10 cellular contexts compared by ENCODE assay signal in the genomic region with DNA sequence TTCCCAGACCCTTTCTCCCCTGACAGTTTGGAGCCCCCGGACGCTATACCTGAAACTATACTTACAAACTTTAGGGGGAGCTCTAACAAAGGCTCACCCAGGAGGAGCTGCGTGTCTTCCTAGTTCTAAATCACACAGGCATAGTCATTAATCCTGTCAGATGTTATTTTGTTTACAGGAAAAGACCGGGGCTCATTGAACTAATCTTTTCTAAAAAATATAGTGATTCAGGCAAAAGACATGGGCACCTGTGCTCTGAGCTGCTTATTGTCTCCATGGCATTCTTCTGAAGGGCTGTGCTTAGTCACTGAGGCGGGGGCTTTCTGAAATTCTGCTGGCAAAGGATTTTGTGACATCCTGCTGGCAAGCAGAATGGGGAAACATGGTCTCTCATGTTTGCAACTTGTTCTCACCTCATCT.
DNase-seq lines count a peak whose midpoint lies in the region; ATAC-seq, FAIRE-seq and TF ChIP-seq lines count a peak whose summit lies in the region.
"Had no signal": no experiment of that assay in that cellular context is flagged by ENCODE, and none has a peak within 500 bp of the region (broad histone marks: within the 10 kb centered on the region; RNA-seq: fewer than 3 reads in every experiment).

No MANE protein-coding gene starts in this region.

- H3K4me3 ChIP-seq in GM23338 = no peak overlapping the region

- H4K20me1 ChIP-seq in GM23338 (replicated peaks; ENCODE audit: insufficient read depth) = no peaks in the 10 kb centered on the region

- H3K9me2 ChIP-seq in GM23338 (ENCODE audit: insufficient read depth) = no peaks in the 10 kb centered on the region

- H3K4me1 Mint-ChIP-seq in GM23338 (peaks cover 6% of the 10 kb centered on the region; the same call in 2 of the 3 replicates), nephron (peaks cover 3% of the 10 kb centered on the region)

- FAIRE-seq in GM12892 (lab: Jason Lieb, UNC) = no peak
- FAIRE-seq: GM19239 had no signal

- no peaks in the 10 kb centered on the region for H3F3A ChIP-seq in GM23338 (replicated peaks; ENCODE audit: low read depth)

- H3K9me3 Mint-ChIP-seq in GM23338 (no peaks in the 10 kb centered on the region), nephron (no peaks in the 10 kb centered on the region)

- no peak overlapping the region for H2AFZ ChIP-seq in GM23338

- TF ChIP-seq POLR2A in GM12892 (IDR thresholded peaks at IDR 0.05; ENCODE audit: low read depth, low read length) = no peak

- peak; percentile 61 to 77 for TF ChIP-seq CTCF in GM23338 (conservative IDR thresholded peaks at IDR 0.05; ENCODE audit: low read depth in 2 of 2)
- peak; percentile 32 to 50 (median 32) for TF ChIP-seq CTCF in nephron (IDR thresholded peaks at IDR 0.05; ENCODE audit: unreplicated experiment in 3 of 3)

- no peaks in the 10 kb centered on the region for H3K36me3 Mint-ChIP-seq in GM23338 (ENCODE audit: low read depth)
- H3K36me3 Mint-ChIP-seq in nephron (ENCODE audit: low read depth) = no peaks in the 10 kb centered on the region

- peak; percentile 98 for ATAC-seq in GM23338
- no peak for ATAC-seq in HG03565 (IDR thresholded peaks at IDR 0.05; ENCODE audit: unreplicated experiment)
- ATAC-seq in esophagus mucosa = no peak
- no peak for ATAC-seq in HG03108 (IDR thresholded peaks at IDR 0.05; ENCODE audit: unreplicated experiment)

- H3K4me3 Mint-ChIP-seq in GM23338 = peak overlapping the region; percentile 45; the same call in 2 of the 3 replicates
- peak overlapping the region in 1 of 3 experiments; percentile 3 for H3K4me3 Mint-ChIP-seq in nephron

- H3K27ac Mint-ChIP-seq in GM23338 (peak overlapping the region; percentile 95), nephron (no peak overlapping the region)

- H3K27me3 Mint-ChIP-seq in GM23338 (ENCODE audit: insufficient read depth, low read depth, poor library complexity) = no peaks in the 10 kb centered on the region
- H3K27me3 Mint-ChIP-seq in nephron (ENCODE audit: low read depth) = no peaks in the 10 kb centered on the region

- H3K36me3 ChIP-seq in GM23338 (ENCODE audit: insufficient read depth) = no peaks in the 10 kb centered on the region

- H3K27me3 ChIP-seq in GM23338 (ENCODE audit: insufficient read depth) = no peaks in the 10 kb centered on the region

- no peaks in the 10 kb centered on the region for H3K79me2 ChIP-seq in GM23338 (replicated peaks; ENCODE audit: insufficient read depth)

- no peaks in the 10 kb centered on the region for H3K4me1 ChIP-seq in GM23338 (ENCODE audit: insufficient read depth)

- no peak overlapping the region for H3K4me2 ChIP-seq in GM23338

- no peak overlapping the region for H3K27ac ChIP-seq in GM23338 (ENCODE audit: low read depth)

- DNase-seq in GM23338 (ENCODE audit: low spot score) (peak; percentile 72), NCI-H128 (lab: John Stamatoyannopoulos, UW; ENCODE audit: unreplicated experiment) (peak; percentile 20), SKM-1 (lab: John Stamatoyannopoulos, UW; ENCODE audit: unreplicated experiment) (peak; percentile 31), GM12892 (ENCODE audit: insufficient read length) (no peak)
- DNase-seq: foreskin melanocyte had no signal

TF ChIP-seq in GM23338, 12 proteins besides CTCF, POLR2A, EP300 and RAD21 (continues in another document):
- TF ChIP-seq ZNF331 (CRISPR knock-in tag; IDR thresholded peaks at IDR 0.05; ENCODE audit: low read depth) = no peak
- TF ChIP-seq, protein P1, sequence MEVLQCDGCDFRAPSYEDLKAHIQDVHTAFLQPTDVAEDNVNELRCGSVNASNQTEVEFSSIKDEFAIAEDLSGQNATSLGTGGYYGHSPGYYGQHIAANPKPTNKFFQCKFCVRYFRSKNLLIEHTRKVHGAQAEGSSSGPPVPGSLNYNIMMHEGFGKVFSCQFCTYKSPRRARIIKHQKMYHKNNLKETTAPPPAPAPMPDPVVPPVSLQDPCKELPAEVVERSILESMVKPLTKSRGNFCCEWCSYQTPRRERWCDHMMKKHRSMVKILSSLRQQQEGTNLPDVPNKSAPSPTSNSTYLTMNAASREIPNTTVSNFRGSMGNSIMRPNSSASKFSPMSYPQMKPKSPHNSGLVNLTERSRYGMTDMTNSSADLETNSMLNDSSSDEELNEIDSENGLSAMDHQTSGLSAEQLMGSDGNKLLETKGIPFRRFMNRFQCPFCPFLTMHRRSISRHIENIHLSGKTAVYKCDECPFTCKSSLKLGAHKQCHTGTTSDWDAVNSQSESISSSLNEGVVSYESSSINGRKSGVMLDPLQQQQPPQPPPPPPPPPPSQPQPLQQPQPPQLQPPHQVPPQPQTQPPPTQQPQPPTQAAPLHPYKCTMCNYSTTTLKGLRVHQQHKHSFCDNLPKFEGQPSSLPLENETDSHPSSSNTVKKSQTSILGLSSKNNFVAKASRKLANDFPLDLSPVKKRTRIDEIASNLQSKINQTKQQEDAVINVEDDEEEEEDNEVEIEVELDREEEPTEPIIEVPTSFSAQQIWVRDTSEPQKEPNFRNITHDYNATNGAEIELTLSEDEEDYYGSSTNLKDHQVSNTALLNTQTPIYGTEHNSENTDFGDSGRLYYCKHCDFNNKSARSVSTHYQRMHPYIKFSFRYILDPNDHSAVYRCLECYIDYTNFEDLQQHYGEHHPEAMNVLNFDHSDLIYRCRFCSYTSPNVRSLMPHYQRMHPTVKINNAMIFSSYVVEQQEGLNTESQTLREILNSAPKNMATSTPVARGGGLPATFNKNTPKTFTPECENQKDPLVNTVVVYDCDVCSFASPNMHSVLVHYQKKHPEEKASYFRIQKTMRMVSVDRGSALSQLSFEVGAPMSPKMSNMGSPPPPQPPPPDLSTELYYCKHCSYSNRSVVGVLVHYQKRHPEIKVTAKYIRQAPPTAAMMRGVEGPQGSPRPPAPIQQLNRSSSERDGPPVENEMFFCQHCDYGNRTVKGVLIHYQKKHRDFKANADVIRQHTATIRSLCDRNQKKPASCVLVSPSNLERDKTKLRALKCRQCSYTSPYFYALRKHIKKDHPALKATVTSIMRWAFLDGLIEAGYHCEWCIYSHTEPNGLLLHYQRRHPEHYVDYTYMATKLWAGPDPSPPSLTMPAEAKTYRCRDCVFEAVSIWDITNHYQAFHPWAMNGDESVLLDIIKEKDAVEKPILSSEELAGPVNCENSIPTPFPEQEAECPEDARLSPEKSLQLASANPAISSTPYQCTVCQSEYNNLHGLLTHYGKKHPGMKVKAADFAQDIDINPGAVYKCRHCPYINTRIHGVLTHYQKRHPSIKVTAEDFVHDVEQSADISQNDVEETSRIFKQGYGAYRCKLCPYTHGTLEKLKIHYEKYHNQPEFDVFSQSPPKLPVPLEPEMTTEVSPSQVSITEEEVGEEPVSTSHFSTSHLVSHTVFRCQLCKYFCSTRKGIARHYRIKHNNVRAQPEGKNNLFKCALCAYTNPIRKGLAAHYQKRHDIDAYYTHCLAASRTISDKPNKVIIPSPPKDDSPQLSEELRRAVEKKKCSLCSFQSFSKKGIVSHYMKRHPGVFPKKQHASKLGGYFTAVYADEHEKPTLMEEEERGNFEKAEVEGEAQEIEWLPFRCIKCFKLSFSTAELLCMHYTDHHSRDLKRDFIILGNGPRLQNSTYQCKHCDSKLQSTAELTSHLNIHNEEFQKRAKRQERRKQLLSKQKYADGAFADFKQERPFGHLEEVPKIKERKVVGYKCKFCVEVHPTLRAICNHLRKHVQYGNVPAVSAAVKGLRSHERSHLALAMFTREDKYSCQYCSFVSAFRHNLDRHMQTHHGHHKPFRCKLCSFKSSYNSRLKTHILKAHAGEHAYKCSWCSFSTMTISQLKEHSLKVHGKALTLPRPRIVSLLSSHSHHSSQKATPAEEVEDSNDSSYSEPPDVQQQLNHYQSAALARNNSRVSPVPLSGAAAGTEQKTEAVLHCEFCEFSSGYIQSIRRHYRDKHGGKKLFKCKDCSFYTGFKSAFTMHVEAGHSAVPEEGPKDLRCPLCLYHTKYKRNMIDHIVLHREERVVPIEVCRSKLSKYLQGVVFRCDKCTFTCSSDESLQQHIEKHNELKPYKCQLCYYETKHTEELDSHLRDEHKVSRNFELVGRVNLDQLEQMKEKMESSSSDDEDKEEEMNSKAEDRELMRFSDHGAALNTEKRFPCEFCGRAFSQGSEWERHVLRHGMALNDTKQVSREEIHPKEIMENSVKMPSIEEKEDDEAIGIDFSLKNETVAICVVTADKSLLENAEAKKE (CRISPR knock-in tag; IDR thresholded peaks at IDR 0.05) = no peak
- no peak for TF ChIP-seq CREB1 (CRISPR knock-in tag; IDR thresholded peaks at IDR 0.05; ENCODE audit: low read depth)
- TF ChIP-seq JUNB (IDR thresholded peaks at IDR 0.05; ENCODE audit: unreplicated experiment) = no peak
- TF ChIP-seq, protein P2, sequence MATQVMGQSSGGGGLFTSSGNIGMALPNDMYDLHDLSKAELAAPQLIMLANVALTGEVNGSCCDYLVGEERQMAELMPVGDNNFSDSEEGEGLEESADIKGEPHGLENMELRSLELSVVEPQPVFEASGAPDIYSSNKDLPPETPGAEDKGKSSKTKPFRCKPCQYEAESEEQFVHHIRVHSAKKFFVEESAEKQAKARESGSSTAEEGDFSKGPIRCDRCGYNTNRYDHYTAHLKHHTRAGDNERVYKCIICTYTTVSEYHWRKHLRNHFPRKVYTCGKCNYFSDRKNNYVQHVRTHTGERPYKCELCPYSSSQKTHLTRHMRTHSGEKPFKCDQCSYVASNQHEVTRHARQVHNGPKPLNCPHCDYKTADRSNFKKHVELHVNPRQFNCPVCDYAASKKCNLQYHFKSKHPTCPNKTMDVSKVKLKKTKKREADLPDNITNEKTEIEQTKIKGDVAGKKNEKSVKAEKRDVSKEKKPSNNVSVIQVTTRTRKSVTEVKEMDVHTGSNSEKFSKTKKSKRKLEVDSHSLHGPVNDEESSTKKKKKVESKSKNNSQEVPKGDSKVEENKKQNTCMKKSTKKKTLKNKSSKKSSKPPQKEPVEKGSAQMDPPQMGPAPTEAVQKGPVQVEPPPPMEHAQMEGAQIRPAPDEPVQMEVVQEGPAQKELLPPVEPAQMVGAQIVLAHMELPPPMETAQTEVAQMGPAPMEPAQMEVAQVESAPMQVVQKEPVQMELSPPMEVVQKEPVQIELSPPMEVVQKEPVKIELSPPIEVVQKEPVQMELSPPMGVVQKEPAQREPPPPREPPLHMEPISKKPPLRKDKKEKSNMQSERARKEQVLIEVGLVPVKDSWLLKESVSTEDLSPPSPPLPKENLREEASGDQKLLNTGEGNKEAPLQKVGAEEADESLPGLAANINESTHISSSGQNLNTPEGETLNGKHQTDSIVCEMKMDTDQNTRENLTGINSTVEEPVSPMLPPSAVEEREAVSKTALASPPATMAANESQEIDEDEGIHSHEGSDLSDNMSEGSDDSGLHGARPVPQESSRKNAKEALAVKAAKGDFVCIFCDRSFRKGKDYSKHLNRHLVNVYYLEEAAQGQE (IDR thresholded peaks at IDR 0.05; ENCODE audit: unreplicated experiment) = no peak
